7 cellular contexts compared by ENCODE assay signal in the genomic region with DNA sequence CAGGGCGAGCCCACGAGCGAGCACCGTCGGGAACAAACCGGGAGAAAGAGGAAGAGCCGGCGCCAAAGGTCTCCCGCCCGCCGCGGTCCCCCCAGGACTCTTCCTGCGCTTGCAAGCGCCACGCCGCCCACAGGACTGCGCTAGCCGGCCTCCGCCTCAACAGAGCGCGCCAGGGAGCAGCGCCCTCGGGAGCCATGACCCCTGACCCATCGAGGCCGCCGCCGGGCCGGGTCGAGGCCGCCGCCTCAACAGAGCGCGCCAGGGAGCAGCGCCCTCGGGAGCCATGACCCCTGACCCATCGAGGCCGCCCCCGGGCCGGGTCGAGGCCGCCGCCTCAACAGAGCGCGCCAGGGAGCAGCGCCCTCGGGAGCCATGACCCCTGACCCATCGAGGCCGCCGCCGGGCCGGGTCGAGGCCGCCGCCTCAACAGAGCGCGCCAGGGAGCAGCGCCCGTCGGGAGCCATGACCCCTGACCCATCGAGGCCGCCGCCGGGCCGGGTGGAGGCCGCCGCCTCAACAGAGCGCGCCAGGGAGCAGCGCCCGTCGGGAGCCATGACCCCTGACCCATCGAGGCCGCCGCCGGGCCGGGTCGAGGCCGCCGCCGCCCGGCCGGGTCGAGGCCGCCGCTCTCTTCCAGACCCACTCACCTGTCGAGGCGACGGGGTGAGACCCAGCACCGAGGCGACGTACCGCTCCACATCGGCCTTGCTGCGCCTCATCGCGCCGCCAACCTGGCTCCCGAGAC. TPM values are rescaled to one million over a fixed set of nuclear protein-coding genes. Genes with fewer than 3 reads are reported as not detected.
A peak's percentile ranks its signal among the peaks of the same experiment; 100 is the strongest.
DNase-seq lines count a peak whose midpoint lies in the region; ATAC-seq and TF ChIP-seq lines count a peak whose summit lies in the region.
"Not testable (repeated sequence)": the region's sequence is repeated elsewhere in the genome, so short reads cannot be mapped to it uniquely, and the experiment has no call there.

No MANE protein-coding gene starts in this region.

- H3K9ac ChIP-seq in OCI-LY1 (ENCODE audit: low read length) = not testable (repeated sequence)

- not testable (repeated sequence) for H3K36me3 ChIP-seq in OCI-LY1 (ENCODE audit: insufficient read depth, low read length)

- not testable (repeated sequence) for H3K36me3 Mint-ChIP-seq in activated naive CD4-positive, alpha-beta T cell treated with anti-CD3 and anti-CD28 coated beads, Interleukin-2, amount 10 ng/mL, durations not matched to agents 7 days and 5 days

- CTCF ChIA-PET in activated naive CD4-positive, alpha-beta T cell treated with anti-CD3 and anti-CD28 coated beads, Interleukin-2, amount 10 ng/mL, durations not matched to agents 7 days and 5 days (lab: Charles Lee) = interaction anchor here (0.9 to 1.9 kb wide), 2 partner anchors 172 to 311 kb away, joined by 3 to 7 read pairs; no protein-coding TSS in a partner anchor

- not testable (repeated sequence) for H3K9me3 Mint-ChIP-seq in activated naive CD4-positive, alpha-beta T cell treated with anti-CD3 and anti-CD28 coated beads, Interleukin-2, amount 10 ng/mL, durations not matched to agents 7 days and 5 days

- not testable (repeated sequence) for H3K27me3 ChIP-seq in OCI-LY1 (ENCODE audit: insufficient read depth, low read length)

- H3K27ac Mint-ChIP-seq in activated naive CD4-positive, alpha-beta T cell treated with anti-CD3 and anti-CD28 coated beads, Interleukin-2, amount 10 ng/mL, durations not matched to agents 7 days and 5 days = peak overlapping the region; percentile 85

- H4K20me1 ChIP-seq in OCI-LY1 (ENCODE audit: insufficient read depth, low read length) = not testable (repeated sequence)

- peak overlapping the region; percentile 41 for H3K4me3 ChIP-seq in OCI-LY1 (ENCODE audit: low read depth, low read length, poor library complexity, severe bottlenecking)
- H3K4me3 ChIP-seq in epithelial cell of proximal tubule (ENCODE audit: low read depth, low read length) = peak overlapping the region; percentile 45

- not testable (repeated sequence) for H3K79me2 ChIP-seq in OCI-LY1 (ENCODE audit: insufficient read depth, low read length)

- H3K4me2 ChIP-seq in OCI-LY1 (ENCODE audit: low read length) = peak overlapping the region; percentile 36; the same call in 1 of the 2 replicates

- H3K27me3 Mint-ChIP-seq in activated naive CD4-positive, alpha-beta T cell treated with anti-CD3 and anti-CD28 coated beads, Interleukin-2, amount 10 ng/mL, durations not matched to agents 7 days and 5 days = not testable (repeated sequence)

- H3K4me1 Mint-ChIP-seq in activated naive CD4-positive, alpha-beta T cell treated with anti-CD3 and anti-CD28 coated beads, Interleukin-2, amount 10 ng/mL, durations not matched to agents 7 days and 5 days = peaks cover 20% of the 10 kb centered on the region

- peak; percentile 50 for ATAC-seq in GM18511 (IDR thresholded peaks at IDR 0.05; ENCODE audit: unreplicated experiment)
- peak; percentile 45 for ATAC-seq in HG02642 (IDR thresholded peaks at IDR 0.05; ENCODE audit: poor library complexity, unreplicated experiment)
- peak; percentile 75 for ATAC-seq in left lobe of liver

- H3K9me3 ChIP-seq in OCI-LY1 (ENCODE audit: low read length) = not testable (repeated sequence)

- H3K4me1 ChIP-seq in OCI-LY1 (ENCODE audit: insufficient read depth, low read length, severe bottlenecking) = not testable (repeated sequence)

- peak overlapping the region; percentile 79 for H3K4me3 Mint-ChIP-seq in activated naive CD4-positive, alpha-beta T cell treated with anti-CD3 and anti-CD28 coated beads, Interleukin-2, amount 10 ng/mL, durations not matched to agents 7 days and 5 days

- TF ChIP-seq CTCF in OCI-LY1 (IDR thresholded peaks at IDR 0.05; ENCODE audit: low read length); epithelial cell of proximal tubule (conservative IDR thresholded peaks at IDR 0.05; ENCODE audit: low read depth, low read length): not testable (repeated sequence)

- not testable (repeated sequence) for H3K9me2 ChIP-seq in OCI-LY1 (ENCODE audit: low read depth, low read length)

- H2AFZ ChIP-seq in OCI-LY1 (ENCODE audit: low read length) = not testable (repeated sequence)

- H3F3A ChIP-seq in OCI-LY1 (ENCODE audit: insufficient read depth, low read length) = not testable (repeated sequence)

- DNase-seq in activated naive CD4-positive, alpha-beta T cell treated with anti-CD3 and anti-CD28 coated beads, Interleukin-2, amount 10 ng/mL, durations not matched to agents 7 days and 5 days = peak; percentile 53
- DNase-seq in epithelial cell of proximal tubule (ENCODE audit: low read depth) = not testable (repeated sequence)
- peak; percentile 78 for DNase-seq in left lobe of liver (ENCODE audit: low spot score)
- peak; percentile 50 for DNase-seq in retina

- H3K27ac ChIP-seq in OCI-LY1 (ENCODE audit: low read depth, low read length, poor library complexity, severe bottlenecking) = not testable (repeated sequence)

RNA-seq across cellular contexts. Expression of gene RGPD8, which starts 0.5 kb away (rescaled TPM):
- total RNA-seq in epithelial cell of proximal tubule (2.4 and 4.3 TPM in 2 replicates), left lobe of liver (6.7 TPM)

RNA-seq across cellular contexts. Expression of gene TTL, which starts 49.0 kb away (rescaled TPM):
- total RNA-seq in epithelial cell of proximal tubule (42.3 and 60.9 TPM in 2 replicates), left lobe of liver (16.4 TPM)
